Comparison of ENCODE assay signal across 18 cellular contexts in the genomic region with DNA sequence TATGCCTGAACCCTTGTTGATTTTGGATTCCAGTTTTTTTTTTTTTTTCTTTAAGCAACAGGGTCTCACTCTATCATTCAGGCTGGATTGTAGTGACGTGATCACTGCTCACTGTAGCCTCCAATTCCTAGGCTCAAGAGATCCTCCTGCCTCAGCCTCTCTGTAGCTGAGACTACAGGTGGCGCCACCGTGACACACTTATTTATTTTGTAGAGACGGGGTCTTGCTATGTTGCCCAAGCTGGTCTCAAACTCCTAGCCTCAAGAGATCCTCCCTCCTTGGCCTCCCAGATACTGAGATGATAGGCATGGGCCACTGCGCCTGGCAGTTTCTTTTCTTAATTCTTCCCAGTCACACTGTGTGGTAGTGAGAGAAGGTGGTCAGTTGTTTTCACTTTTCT. TPM values are rescaled to one million over a fixed set of nuclear protein-coding genes. Genes with fewer than 3 reads are reported as not detected.
DNase-seq lines count a peak whose midpoint lies in the region; ATAC-seq and TF ChIP-seq lines count a peak whose summit lies in the region.
"Had no signal": no experiment of that assay in that cellular context is flagged by ENCODE, and none has a peak within 500 bp of the region (broad histone marks: within the 10 kb centered on the region; RNA-seq: fewer than 3 reads in every experiment).

No MANE protein-coding gene starts in this region.

- in situ Hi-C loops in GM13977 (cut with MboI; ENCODE audit: low pct_unique_long_range_greater_than_20kb, low sequenced_read_pairs, unreplicated experiment): no loop called here

- BruUV-seq in PC-3 (replicated peaks; lab: Mats Ljungman, UMichigan): no TSS peak

- intact Hi-C loops in activated CD8-positive, alpha-beta T cell treated with anti-CD3 and anti-CD28 coated beads for 36 hours (cut with micrococcal nuclease): no loop called here
- intact Hi-C loops in PC-3 (cut with micrococcal nuclease) (no loop called here), spleen (cut with DNase I; ENCODE audit: low total_unique reads) (no loop called here)

- DNase-seq in activated CD8-positive, alpha-beta T cell treated with anti-CD3 and anti-CD28 coated beads for 36 hours: peak; percentile 21
- no peak for DNase-seq in activated CD8-positive, alpha-beta T cell treated with anti-CD3 and anti-CD28 coated beads, Interleukin-2, amount 10 ng/mL, durations not matched to agents 7 days and 5 days
- no peak for DNase-seq in GM13977 (ENCODE audit: low spot score)
- DNase-seq in PC-3: no peak
- DNase-seq in spleen: peak; percentile 11
- no peak for DNase-seq in DMS79 (lab: John Stamatoyannopoulos, UW)
- DNase-seq in stimulated activated naive CD4-positive, alpha-beta T cell treated with Interleukin-2 at 50 U/mL for 16 hours (lab: John Stamatoyannopoulos, UW): no peak
- DNase-seq in HK-2 (ENCODE audit: unreplicated experiment): no peak
- DNase-seq: GM23248, NCI-H1092, NCI-H146, NCI-H2081 treated with DMSO at 0.1 percent for 48 hours, NCI-H510A treated with DMSO at 0.1 percent for 48 hours, NCI-H82, Right ventricle myocardium superior had no signal

- H2AFZ ChIP-seq in PC-3 (ENCODE audit: low read length): no peak overlapping the region
- H2AFZ ChIP-seq: GM23248 had no signal

- H3K27me3 Mint-ChIP-seq in activated CD8-positive, alpha-beta T cell treated with anti-CD3 and anti-CD28 coated beads for 36 hours: peaks cover 2% of the 10 kb centered on the region
- H3K27me3 Mint-ChIP-seq in activated CD8-positive, alpha-beta T cell treated with anti-CD3 and anti-CD28 coated beads, Interleukin-2, amount 10 ng/mL, durations not matched to agents 7 days and 5 days (ENCODE audit: low read depth): peaks cover 8% of the 10 kb centered on the region

- H3K36me3 Mint-ChIP-seq in activated CD8-positive, alpha-beta T cell treated with anti-CD3 and anti-CD28 coated beads for 36 hours (ENCODE audit: low read depth): no peaks in the 10 kb centered on the region
- H3K36me3 Mint-ChIP-seq in activated CD8-positive, alpha-beta T cell treated with anti-CD3 and anti-CD28 coated beads, Interleukin-2, amount 10 ng/mL, durations not matched to agents 7 days and 5 days (ENCODE audit: low read depth): no peaks in the 10 kb centered on the region
- H3K36me3 Mint-ChIP-seq: CD14-positive monocyte had no signal

- H3K4me3 ChIP-seq in PC-3 (ENCODE audit: low read length): no peak overlapping the region
- H3K4me3 ChIP-seq in spleen: no peak overlapping the region
- H3K4me3 ChIP-seq: GM23248, SK-N-MC had no signal

- H4K20me1 ChIP-seq in PC-3 (ENCODE audit: low read length): no peaks in the 10 kb centered on the region

- no peaks in the 10 kb centered on the region for H3K4me1 ChIP-seq in PC-3 (ENCODE audit: insufficient read depth, low read length)
- peaks cover 0 to 3% (median 0%) of the 10 kb centered on the region in 6 donors for H3K4me1 ChIP-seq in spleen

- no peak for TF ChIP-seq POLR2A in spleen (IDR thresholded peaks at IDR 0.05)

- H3K9me3 Mint-ChIP-seq in activated CD8-positive, alpha-beta T cell treated with anti-CD3 and anti-CD28 coated beads for 36 hours: peaks cover 4% of the 10 kb centered on the region
- peaks cover 4% of the 10 kb centered on the region for H3K9me3 Mint-ChIP-seq in activated CD8-positive, alpha-beta T cell treated with anti-CD3 and anti-CD28 coated beads, Interleukin-2, amount 10 ng/mL, durations not matched to agents 7 days and 5 days (ENCODE audit: insufficient read depth)

- H3K27ac ChIP-seq in PC-3 (ENCODE audit: low read length) (no peak overlapping the region), spleen (no peak overlapping the region)
- H3K27ac ChIP-seq: GM23248, KMS-11, SK-N-MC had no signal

- no peak overlapping the region for H3K4me3 Mint-ChIP-seq in activated CD8-positive, alpha-beta T cell treated with anti-CD3 and anti-CD28 coated beads for 36 hours
- H3K4me3 Mint-ChIP-seq in activated CD8-positive, alpha-beta T cell treated with anti-CD3 and anti-CD28 coated beads, Interleukin-2, amount 10 ng/mL, durations not matched to agents 7 days and 5 days: no peak overlapping the region
- H3K4me3 Mint-ChIP-seq: CD14-positive monocyte had no signal

- no peak overlapping the region for H3K9ac ChIP-seq in PC-3 (ENCODE audit: low read length)
- H3K9ac ChIP-seq: GM23248, KMS-11 had no signal

- no peaks in the 10 kb centered on the region for H3K9me2 ChIP-seq in PC-3 (replicated peaks; ENCODE audit: low read length)

- H3K4me2 ChIP-seq in PC-3 (ENCODE audit: low read length): no peak overlapping the region
- H3K4me2 ChIP-seq: KMS-11 had no signal

- WGBS in spleen, 5 donors: 94 to 99% (median 96%) methylated on average over 5 of the region's 5 CpGs

- H3K27me3 ChIP-seq in PC-3 (ENCODE audit: low read length): no peaks in the 10 kb centered on the region
- H3K27me3 ChIP-seq in spleen (replicated peaks in 1 of 7): no peaks in the 10 kb centered on the region

- H3K4me1 Mint-ChIP-seq in activated CD8-positive, alpha-beta T cell treated with anti-CD3 and anti-CD28 coated beads for 36 hours (ENCODE audit: low read depth): no peaks in the 10 kb centered on the region
- H3K4me1 Mint-ChIP-seq in activated CD8-positive, alpha-beta T cell treated with anti-CD3 and anti-CD28 coated beads, Interleukin-2, amount 10 ng/mL, durations not matched to agents 7 days and 5 days (ENCODE audit: low read depth): no peaks in the 10 kb centered on the region
- H3K4me1 Mint-ChIP-seq: CD14-positive monocyte had no signal

- H3K27ac Mint-ChIP-seq in activated CD8-positive, alpha-beta T cell treated with anti-CD3 and anti-CD28 coated beads for 36 hours: no peak overlapping the region
- no peak overlapping the region for H3K27ac Mint-ChIP-seq in activated CD8-positive, alpha-beta T cell treated with anti-CD3 and anti-CD28 coated beads, Interleukin-2, amount 10 ng/mL, durations not matched to agents 7 days and 5 days
- H3K27ac Mint-ChIP-seq: CD14-positive monocyte had no signal

- no peak for ATAC-seq in activated CD8-positive, alpha-beta T cell treated with anti-CD3 and anti-CD28 coated beads for 36 hours
- ATAC-seq in activated CD8-positive, alpha-beta T cell treated with anti-CD3 and anti-CD28 coated beads, Interleukin-2, amount 10 ng/mL, durations not matched to agents 7 days and 5 days: no peak
- no peak for ATAC-seq in PC-3

- POLR2A ChIA-PET in activated CD8-positive, alpha-beta T cell treated with anti-CD3 and anti-CD28 coated beads for 36 hours (lab: Charles Lee): interaction anchor here (0.6 kb wide), 1 partner anchor 476 kb away, joined by 4 read pairs; no protein-coding TSS in a partner anchor
- POLR2A ChIA-PET in activated CD8-positive, alpha-beta T cell treated with anti-CD3 and anti-CD28 coated beads, Interleukin-2, amount 10 ng/mL, durations not matched to agents 7 days and 5 days (lab: Charles Lee): no interaction called here
- POLR2A ChIA-PET in PC-3 (lab: Charles Lee; ENCODE audit: unreplicated experiment): no interaction called here

- H3K79me2 ChIP-seq in PC-3 (ENCODE audit: low read length): no peaks in the 10 kb centered on the region

- H3K9me3 ChIP-seq in PC-3 (ENCODE audit: low read length): no peaks in the 10 kb centered on the region
- peaks cover 3 to 13% (median 9%) of the 10 kb centered on the region in 8 donors for H3K9me3 ChIP-seq in spleen

- no peak for TF ChIP-seq CTCF in activated CD8-positive, alpha-beta T cell treated with anti-CD3 and anti-CD28 coated beads for 36 hours (IDR thresholded peaks at IDR 0.05)
- TF ChIP-seq CTCF in GM13977 (IDR thresholded peaks at IDR 0.05; ENCODE audit: extremely low read depth, insufficient read depth, missing control alignments) (peak; percentile 9), PC-3 (conservative IDR thresholded peaks at IDR 0.05; ENCODE audit: low read depth, low read length) (peak; percentile 44; the same call in 1 of the 2 replicates), spleen (IDR thresholded peaks at IDR 0.05 in 8 of 11, conservative IDR thresholded peaks at IDR 0.05 in 3 of 11) (no peak)

- H3F3A ChIP-seq in PC-3 (ENCODE audit: low read length, unreplicated experiment): no peaks in the 10 kb centered on the region

- no peaks in the 10 kb centered on the region for H3K36me3 ChIP-seq in PC-3 (ENCODE audit: low read depth, low read length)
- no peaks in the 10 kb centered on the region for H3K36me3 ChIP-seq in spleen

- CTCF ChIA-PET in activated CD8-positive, alpha-beta T cell treated with anti-CD3 and anti-CD28 coated beads for 36 hours (lab: Charles Lee): interaction anchor here (0.7 to 2.8 kb wide), 5 partner anchors 31 to 221 kb away, joined by 3 to 13 read pairs (median 4); no protein-coding TSS in a partner anchor
- CTCF ChIA-PET in activated CD8-positive, alpha-beta T cell treated with anti-CD3 and anti-CD28 coated beads, Interleukin-2, amount 10 ng/mL, durations not matched to agents 7 days and 5 days (lab: Charles Lee): interaction anchor here (1.4 to 2.6 kb wide), 3 partner anchors 135 to 222 kb away, joined by 3 to 17 read pairs (median 5); partner anchors contain the start of gene POP5
- CTCF ChIA-PET in PC-3 (lab: Charles Lee): interaction anchor here (0.6 kb wide), 1 partner anchor 221 kb away, joined by 4 read pairs; no protein-coding TSS in a partner anchor

RNA-seq across cellular contexts. Expression of gene ACADS, which starts 25.2 kb away (rescaled TPM):
- 10 to 100 TPM; 17.4 to 18.1 TPM for total RNA-seq in activated CD8-positive, alpha-beta T cell treated with anti-CD3 and anti-CD28 coated beads for 36 hours
- 10 to 100 TPM; 18.6 to 19.1 TPM for total RNA-seq in activated CD8-positive, alpha-beta T cell treated with anti-CD3 and anti-CD28 coated beads, Interleukin-2, amount 10 ng/mL, durations not matched to agents 7 days and 5 days
- 14.5 and 19.6 TPM in 2 replicates for total RNA-seq in PC-3 (2014; rRNA removed)
- total RNA-seq in spleen: 10 to 100 TPM; 21.4 to 55.1 (median 35.1) TPM
- polyA plus RNA-seq in spleen: 10 to 100 TPM; 21.2 to 66.4 (median 40.1) TPM

RNA-seq across cellular contexts. Expression of gene UNC119B, which starts 40.5 kb away (rescaled TPM):
- total RNA-seq in activated CD8-positive, alpha-beta T cell treated with anti-CD3 and anti-CD28 coated beads for 36 hours: 10 to 100 TPM; 23.8 to 24.3 TPM
- total RNA-seq in activated CD8-positive, alpha-beta T cell treated with anti-CD3 and anti-CD28 coated beads, Interleukin-2, amount 10 ng/mL, durations not matched to agents 7 days and 5 days: 10 to 100 TPM; 18.5 to 18.9 TPM
- 15.9 and 23.8 TPM in 2 replicates for total RNA-seq in PC-3 (2014; rRNA removed)
- 10 to 100 TPM; 13.0 to 32.2 (median 29.8) TPM for total RNA-seq in spleen
- 10 to 100 TPM in 1 of 3 donors, 1 to 10 TPM in 2; 5.5 to 17.3 (median 8.1) TPM for polyA plus RNA-seq in spleen

Comparison
In these comparisons a context has a peak if more than half of its experiments do, and no peak if none do; other contexts are left out.
1. DNase-seq: peak in activated CD8-positive, alpha-beta T cell treated with anti-CD3 and anti-CD28 coated beads for 36 hours (single experiment) and spleen (single experiment); none in activated CD8-positive, alpha-beta T cell treated with anti-CD3 and anti-CD28 coated beads, Interleukin-2, amount 10 ng/mL, durations not matched to agents 7 days and 5 days (single experiment), GM13977 (single experiment), PC-3 (single experiment), DMS79 (single experiment), stimulated activated naive CD4-positive, alpha-beta T cell treated with Interleukin-2 at 50 U/mL for 16 hours (single experiment) and HK-2 (single experiment).
2. CTCF ChIP-seq: peak in GM13977 (single experiment) and PC-3 (single experiment); none in activated CD8-positive, alpha-beta T cell treated with anti-CD3 and anti-CD28 coated beads for 36 hours (single experiment) and spleen (0 of 11).